ENCODE assay signal across 1 cellular context in the genomic region with DNA sequence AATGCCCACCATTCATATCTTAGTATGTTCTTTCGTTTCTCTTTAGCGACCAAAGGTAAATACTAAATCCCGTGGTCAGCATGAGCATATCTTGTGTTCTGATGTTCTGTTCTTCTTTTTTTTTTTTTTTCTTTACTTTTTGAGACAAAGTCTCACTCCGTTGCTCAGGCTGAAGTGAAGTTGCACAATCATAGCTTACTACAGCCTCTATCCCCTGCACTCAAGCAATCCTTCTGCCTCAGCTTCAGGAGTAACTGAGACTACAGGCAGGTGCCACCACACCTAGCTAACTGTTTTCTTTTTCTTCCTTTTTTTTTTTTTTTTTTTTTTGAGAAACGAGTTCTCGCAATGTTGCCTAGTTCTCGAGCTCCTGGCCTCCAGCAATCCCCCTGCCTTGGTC.
A peak's percentile ranks its signal among the peaks of the same experiment; 100 is the strongest.
TF ChIP-seq lines count a peak whose summit lies in the region.

No MANE protein-coding gene starts in this region.

TF ChIP-seq in K562, 482 proteins besides CTCF, POLR2A, EP300 and RAD21:
- TF ChIP-seq ZBTB40 (IDR thresholded peaks at IDR 0.05): peak; percentile 31; the same call in 1 of the 2 replicates
- no peak for TF ChIP-seq ZBTB40 (CRISPR knock-in tag; IDR thresholded peaks at IDR 0.05)
- no peak for TF ChIP-seq MTA1 (IDR thresholded peaks at IDR 0.05; ENCODE audit: borderline replicate concordance)
- no peak for TF ChIP-seq NFE2 (IDR thresholded peaks at IDR 0.05; ENCODE audit: low read depth)
- peak; percentile 41; the same call in 1 of the 2 replicates for TF ChIP-seq CEBPB (tag; IDR thresholded peaks at IDR 0.05)
- TF ChIP-seq SMARCA4 (IDR thresholded peaks at IDR 0.05): no peak
